17 cellular contexts compared by ENCODE assay signal in the genomic region with DNA sequence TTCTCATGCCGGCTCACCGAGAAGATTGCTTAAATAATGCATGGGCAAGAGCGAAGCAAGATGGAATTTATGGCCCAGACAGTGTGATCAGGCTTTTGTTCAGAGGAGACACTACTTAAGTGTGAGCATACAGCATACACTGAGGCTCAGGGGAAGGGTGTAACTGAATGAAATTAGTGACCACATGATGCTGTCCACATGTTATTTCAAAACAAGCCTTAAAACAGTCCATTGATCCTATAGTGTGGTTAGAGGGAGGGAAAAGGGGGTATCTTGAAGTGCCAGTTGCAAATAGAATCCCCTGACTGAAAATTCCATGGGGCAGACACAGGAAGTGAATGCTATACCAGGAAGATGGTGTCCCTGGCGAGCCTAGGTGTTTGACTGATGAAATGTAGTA.
"Had no signal": no experiment of that assay in that cellular context is flagged by ENCODE, and none has a peak within 500 bp of the region (broad histone marks: within the 10 kb centered on the region; RNA-seq: fewer than 3 reads in every experiment).

No MANE protein-coding gene starts in this region.

- H3K27me3 ChIP-seq: gastrocnemius medialis, right lobe of liver, testis had no signal

- H3K9me3 ChIP-seq: gastrocnemius medialis, mucosa of descending colon, prostate gland, right lobe of liver, testis had no signal

- ATAC-seq: activated T-helper 17 cell treated with anti-CD3 and anti-CD28 coated beads, Interleukin-2, amount 50 U/mL, for 72 hours; gastrocnemius medialis; mucosa of descending colon; right lobe of liver; stimulated activated memory B cell treated with anti-CD40 and anti-IgM and Interleukin-4, amounts not matched to agents 10 μg/mL and 1 μg/mL and 100 μg/mL, for 72 hours had no signal

- H3K4me3 ChIP-seq: mucosa of descending colon, prostate gland, right lobe of liver, testis had no signal

- H3K36me3 ChIP-seq: gastrocnemius medialis, prostate gland, right lobe of liver had no signal

- H3K4me1 ChIP-seq: right lobe of liver, testis had no signal

- H3K27ac ChIP-seq: epithelial cell of prostate, prostate gland, right lobe of liver, testis had no signal

- DNase-seq: activated CD4-positive, alpha-beta memory T cell treated with anti-CD3 and anti-CD28 coated beads, Interleukin-2, amount 10 ng/mL, durations not matched to agents 7 days and 5 days; activated naive CD4-positive, alpha-beta T cell; activated naive CD8-positive, alpha-beta T cell treated with anti-CD3 and anti-CD28 coated beads for 36 hours; activated T-cell treated with anti-CD3 and anti-CD28 coated beads, Interleukin-2, amount 50 U/mL, for 1 hour; amygdala; gastrocnemius medialis; mammary epithelial cell; mucosa of descending colon; naive B cell; right lobe of liver; small intestine; stimulated activated CD4-positive, alpha-beta T cell treated with anti-CD3 and anti-CD28 coated beads, Interleukin-4, amount 100 ng/mL, for 1 hour; testis had no signal
